In genomic region chr6:40558102-40558501, GRCh38 we compare ENCODE assay signal across 36 cellular contexts. TPM values are rescaled to one million over a fixed set of nuclear protein-coding genes. Genes with fewer than 3 reads are reported as not detected.
"Had no signal": no experiment of that assay in that cellular context is flagged by ENCODE, and none has a peak within 500 bp of the region (broad histone marks: within the 10 kb centered on the region; RNA-seq: fewer than 3 reads in every experiment).

No MANE protein-coding gene starts in this region.

- H3K9me3 ChIP-seq: left lung, neutrophil, right atrium auricular region, right lobe of liver, suprapubic skin, thoracic aorta, tibial nerve, upper lobe of left lung, vagina had no signal

- H2AFZ ChIP-seq: neural progenitor cell, parathyroid adenoma had no signal

- H3K4me3 Mint-ChIP-seq: immature natural killer cell; mesothelial cell of epicardium; naive B cell; natural killer cell; nephron progenitor cell; neural progenitor cell; stimulated activated naive B cell treated with anti-CD40 and anti-IgM and Interleukin-4, amounts not matched to agents 10 μg/mL and 1 μg/mL and 100 μg/mL, for 72 hours had no signal

- DNase-seq: hypothalamus; immature natural killer cell; kidney; left colon; left lung; mesendoderm; naive B cell; natural killer cell; nephron progenitor cell; occipital lobe; right lobe of liver; stimulated activated CD4-positive, alpha-beta T cell treated with anti-CD3 and anti-CD28 coated beads, Interleukin-12 subunit alpha, Interleukin-12 subunit beta, amount 100 ng/mL, for 4 hours; stimulated activated CD4-positive, alpha-beta T cell treated with anti-CD3 and anti-CD28 coated beads, Interleukin-15, amount 100 ng/mL, for 24 hours; stimulated activated CD4-positive, alpha-beta T cell treated with anti-CD3 and anti-CD28 coated beads, Interleukin-2, amount 100 ng/mL, for 24 hours; stimulated activated CD4-positive, alpha-beta T cell treated with anti-CD3 and anti-CD28 coated beads, Interleukin-4, amount 100 ng/mL, for 1 hour; stimulated activated naive B cell treated with anti-CD40 and anti-IgM and Interleukin-4, amounts not matched to agents 10 μg/mL and 1 μg/mL and 100 μg/mL, for 72 hours; stimulated activated naive CD8-positive, alpha-beta T cell treated with anti-CD3 and anti-CD28 coated beads, Interleukin-15, Interleukin-2, amounts not matched to agents 100 U/mL and 50 U/mL, for 24 hours; upper lobe of left lung had no signal

- H3K79me2 ChIP-seq: parathyroid adenoma had no signal

- H3K27me3 Mint-ChIP-seq: naive B cell; stimulated activated naive B cell treated with anti-CD40 and anti-IgM and Interleukin-4, amounts not matched to agents 10 μg/mL and 1 μg/mL and 100 μg/mL, for 72 hours had no signal

- H3K27ac Mint-ChIP-seq: immature natural killer cell; mesothelial cell of epicardium; naive B cell; natural killer cell; nephron progenitor cell; neural progenitor cell; progenitor cell of endocrine pancreas; stimulated activated naive B cell treated with anti-CD40 and anti-IgM and Interleukin-4, amounts not matched to agents 10 μg/mL and 1 μg/mL and 100 μg/mL, for 72 hours had no signal

- H3K9me3 Mint-ChIP-seq: immature natural killer cell; mesothelial cell of epicardium; naive B cell; natural killer cell; nephron progenitor cell; neural progenitor cell; stimulated activated naive B cell treated with anti-CD40 and anti-IgM and Interleukin-4, amounts not matched to agents 10 μg/mL and 1 μg/mL and 100 μg/mL, for 72 hours had no signal

- H3K36me3 ChIP-seq: left lung, neural progenitor cell, neutrophil, right atrium auricular region, right lobe of liver, suprapubic skin, thoracic aorta, tibial nerve, upper lobe of left lung, vagina had no signal

- H3K4me1 ChIP-seq: left lung, parathyroid adenoma, right atrium auricular region, right lobe of liver, suprapubic skin, tibial nerve, upper lobe of left lung, vagina had no signal

- H3K27ac ChIP-seq: left lung, neural progenitor cell, neutrophil, parathyroid adenoma, right atrium auricular region, right lobe of liver, suprapubic skin, thoracic aorta, tibial nerve, upper lobe of left lung, vagina had no signal

- H3K4me3 ChIP-seq: left lung, lung, neural progenitor cell, right atrium auricular region, right lobe of liver, smooth muscle cell, suprapubic skin, thoracic aorta, tibial nerve, upper lobe of left lung, vagina had no signal

- H3K4me2 ChIP-seq: neural progenitor cell, smooth muscle cell had no signal

- H3K4me1 Mint-ChIP-seq: immature natural killer cell; mesothelial cell of epicardium; naive B cell; stimulated activated naive B cell treated with anti-CD40 and anti-IgM and Interleukin-4, amounts not matched to agents 10 μg/mL and 1 μg/mL and 100 μg/mL, for 72 hours had no signal

- H3K9ac ChIP-seq: neural progenitor cell, parathyroid adenoma had no signal

- FAIRE-seq: islet of Langerhans, kidney had no signal

- H3K27me3 ChIP-seq: neural progenitor cell, neutrophil, right atrium auricular region, right lobe of liver, tibial nerve, upper lobe of left lung, vagina had no signal

- H3K36me3 Mint-ChIP-seq: immature natural killer cell; mesothelial cell of epicardium; naive B cell; natural killer cell; neural progenitor cell; stimulated activated naive B cell treated with anti-CD40 and anti-IgM and Interleukin-4, amounts not matched to agents 10 μg/mL and 1 μg/mL and 100 μg/mL, for 72 hours had no signal

RNA-seq across cellular contexts. Expression of gene LRFN2, which starts 29.1 kb away (rescaled TPM):
- total RNA-seq: kidney, mesothelial cell of epicardium, osteocyte, pulmonary artery endothelial cell, renal cortical epithelial cell, right atrium auricular region, skeletal muscle tissue, subcutaneous adipose tissue, suprapubic skin, thoracic aorta, tibial nerve, vagina had no signal
